ENCODE assay signal across 1 cellular context in genomic region chr17:76265624-76266243, GRCh38.
TF ChIP-seq lines count a peak whose summit lies in the region.

No MANE protein-coding gene starts in this region.

TF ChIP-seq in HepG2, 621 proteins besides CTCF, POLR2A, EP300 and RAD21 (continues in another document):
- TF ChIP-seq IRF9 (CRISPR knock-in tag; IDR thresholded peaks at IDR 0.05; ENCODE audit: borderline replicate concordance) (peak; percentile 80; the same call in 1 of the 2 replicates), BCL3 (CRISPR knock-in tag; IDR thresholded peaks at IDR 0.05) (0 out of 2 replicates have a peak, but pooled peaks have one; percentile 21), FOXO1 (CRISPR knock-in tag; IDR thresholded peaks at IDR 0.05) (peak; percentile 45; the same call in 1 of the 2 replicates), NRL (CRISPR knock-in tag; IDR thresholded peaks at IDR 0.05; ENCODE audit: borderline replicate concordance) (0 out of 2 replicates have a peak, but pooled peaks have one; percentile 37), ZNF776 (CRISPR knock-in tag; IDR thresholded peaks at IDR 0.05) (peak; percentile 67; the same call in 1 of the 2 replicates), ZNF331 (CRISPR knock-in tag; IDR thresholded peaks at IDR 0.05) (0 out of 2 replicates have a peak, but pooled peaks have one; percentile 30), EEA1 (CRISPR knock-in tag; IDR thresholded peaks at IDR 0.05; ENCODE audit: borderline replicate concordance) (0 out of 2 replicates have a peak, but pooled peaks have one; percentile 59), SIN3A (IDR thresholded peaks at IDR 0.05; ENCODE audit: borderline replicate concordance, low read depth, low read length) (peak; percentile 95; the same call in 1 of the 2 replicates), ZNF747 (CRISPR knock-in tag; IDR thresholded peaks at IDR 0.05; ENCODE audit: borderline replicate concordance) (peak; percentile 51; the same call in 1 of the 2 replicates), PAXIP1 (CRISPR knock-in tag; conservative IDR thresholded peaks at IDR 0.05) (0 out of 2 replicates have a peak, but pooled peaks have one; percentile 11), MYC (CRISPR knock-in tag; IDR thresholded peaks at IDR 0.05; ENCODE audit: borderline replicate concordance) (peak; percentile 48; the same call in 1 of the 2 replicates), MLXIP (CRISPR knock-in tag; IDR thresholded peaks at IDR 0.05; ENCODE audit: borderline replicate concordance) (no peak), ZFX (CRISPR knock-in tag; IDR thresholded peaks at IDR 0.05; ENCODE audit: low read depth) (peak; percentile 46), KDM5B (CRISPR knock-in tag; IDR thresholded peaks at IDR 0.05; ENCODE audit: borderline replicate concordance) (peak; percentile 57; the same call in 1 of the 2 replicates), TERF1 (CRISPR knock-in tag; IDR thresholded peaks at IDR 0.05) (no peak), HDAC2 (CRISPR knock-in tag; IDR thresholded peaks at IDR 0.05) (peak; percentile 20; the same call in 1 of the 2 replicates), ZSCAN20 (CRISPR knock-in tag; IDR thresholded peaks at IDR 0.05; ENCODE audit: borderline replicate concordance) (peak; percentile 57; the same call in 1 of the 2 replicates), PHF5A (CRISPR knock-in tag; IDR thresholded peaks at IDR 0.05; ENCODE audit: low read depth, unreplicated experiment) (no peak), ZNF235 (CRISPR knock-in tag; IDR thresholded peaks at IDR 0.05; ENCODE audit: borderline replicate concordance) (0 out of 2 replicates have a peak, but pooled peaks have one; percentile 53), ZNF382 (CRISPR knock-in tag; IDR thresholded peaks at IDR 0.05; ENCODE audit: borderline replicate concordance) (no peak), ZNF451 (CRISPR knock-in tag; IDR thresholded peaks at IDR 0.05) (0 out of 2 replicates have a peak, but pooled peaks have one; percentile 25), ZNF574 (CRISPR knock-in tag; IDR thresholded peaks at IDR 0.05) (peak; percentile 56; the same call in 1 of the 2 replicates), THRA (CRISPR knock-in tag; IDR thresholded peaks at IDR 0.05; ENCODE audit: borderline replicate concordance) (0 out of 2 replicates have a peak, but pooled peaks have one; percentile 7), ZNF687 (CRISPR knock-in tag; IDR thresholded peaks at IDR 0.05) (peak; percentile 64), PHB2 (IDR thresholded peaks at IDR 0.05; ENCODE audit: partially characterized antibody) (no peak), ZNF547 (CRISPR knock-in tag; IDR thresholded peaks at IDR 0.05) (peak; percentile 25), SAFB2 (CRISPR knock-in tag; IDR thresholded peaks at IDR 0.05; ENCODE audit: borderline replicate concordance, low read depth) (0 out of 2 replicates have a peak, but pooled peaks have one; percentile 12), ZNF616 (CRISPR knock-in tag; IDR thresholded peaks at IDR 0.05; ENCODE audit: low read depth) (0 out of 2 replicates have a peak, but pooled peaks have one; percentile 56), HOXD1 (CRISPR knock-in tag; IDR thresholded peaks at IDR 0.05) (peak; percentile 47; the same call in 1 of the 2 replicates), ETV5 (CRISPR knock-in tag; IDR thresholded peaks at IDR 0.05; ENCODE audit: borderline replicate concordance) (peak; percentile 40; the same call in 1 of the 2 replicates), KAT8 (CRISPR knock-in tag; IDR thresholded peaks at IDR 0.05) (peak; percentile 84), FOXA3 (CRISPR knock-in tag; IDR thresholded peaks at IDR 0.05) (peak; percentile 93), HCFC1 (IDR thresholded peaks at IDR 0.05; ENCODE audit: low read depth, low read length) (no peak), SP2 (CRISPR knock-in tag; IDR thresholded peaks at IDR 0.05) (peak; percentile 46; the same call in 1 of the 2 replicates), ZNF333 (CRISPR knock-in tag; IDR thresholded peaks at IDR 0.05; ENCODE audit: borderline replicate concordance) (0 out of 2 replicates have a peak, but pooled peaks have one; percentile 20), RFXAP (CRISPR knock-in tag; IDR thresholded peaks at IDR 0.05; ENCODE audit: borderline replicate concordance) (peak; percentile 32; the same call in 1 of the 2 replicates), GPN1 (CRISPR knock-in tag; IDR thresholded peaks at IDR 0.05; ENCODE audit: borderline replicate concordance) (no peak)
